Comparison of ENCODE assay signal across 30 cellular contexts in genomic region chr1:224872832-224873644, GRCh38. TPM values are rescaled to one million over a fixed set of nuclear protein-coding genes. Genes with fewer than 3 reads are reported as not detected.
DNase-seq lines count a peak whose midpoint lies in the region; ATAC-seq and TF ChIP-seq lines count a peak whose summit lies in the region.
"Had no signal": no experiment of that assay in that cellular context is flagged by ENCODE, and none has a peak within 500 bp of the region (broad histone marks: within the 10 kb centered on the region; RNA-seq: fewer than 3 reads in every experiment).

No MANE protein-coding gene starts in this region.

- in situ Hi-C loops in IMR-90 (cut with MboI; ENCODE audit: low sequenced_read_pairs), result no loop called here

- H2BK5ac ChIP-seq in IMR-90 (ENCODE audit: low read depth, low read length, poor library complexity, severe bottlenecking), result no peak overlapping the region

- no peak overlapping the region for H2BK120ac ChIP-seq in IMR-90 (ENCODE audit: low read depth, low read length)

- no peak overlapping the region for H2BK15ac ChIP-seq in IMR-90 (ENCODE audit: low read depth, low read length)

- TF ChIP-seq POLR2A in IMR-90 (IDR thresholded peaks at IDR 0.05; ENCODE audit: low read depth, low read length), result no peak

- intact Hi-C loops in IMR-90 (cut with micrococcal nuclease), result no loop called here
- intact Hi-C loops in upper lobe of right lung (cut with DNase I), result no loop called here

- H3K27ac ChIP-seq in IMR-90 (ENCODE audit: insufficient read depth, low read length) (no peak overlapping the region), endodermal cell (ENCODE audit: low read depth, low read length) (no peak overlapping the region), upper lobe of right lung (no peak overlapping the region)
- H3K27ac ChIP-seq: ascending aorta, BLaER1, neural progenitor cell, Peyer's patch, spleen, thoracic aorta, uterus had no signal

- H3K4me1 Mint-ChIP-seq in endodermal cell (peaks cover 11% of the 10 kb centered on the region), osteocyte (ENCODE audit: unreplicated experiment) (no peaks in the 10 kb centered on the region)
- H3K4me1 Mint-ChIP-seq: activated CD4-positive, alpha-beta T cell treated with anti-CD3 and anti-CD28 coated beads, Interleukin-2, amount 10 ng/mL, durations not matched to agents 24 days and 14 days; activated naive CD8-positive, alpha-beta T cell treated with anti-CD3 and anti-CD28 coated beads, Interleukin-2, amount 10 ng/mL, durations not matched to agents 7 days and 5 days; T-cell had no signal

- H4K5ac ChIP-seq in IMR-90 (ENCODE audit: low read depth, low read length), result no peak overlapping the region

- no peak overlapping the region for H2AK9ac ChIP-seq in IMR-90 (replicated peaks; ENCODE audit: low read depth, low read length, poor library complexity)

- H4K91ac ChIP-seq in IMR-90 (ENCODE audit: insufficient read depth, low read depth, low read length), result no peak overlapping the region

- WGBS in IMR-90 (ENCODE audit: extremely low coverage in 2 of 2, insufficient read length in 1 of 2), 2 experiments, result no CpG with 5 or more reads among the region's 4 CpGs
- 67 to 73% methylated on average over 4 of the region's 4 CpGs for WGBS in endodermal cell (ENCODE audit: insufficient coverage in 1 of 2, insufficient read length in 1 of 2), 2 experiments

- ATAC-seq in IMR-90 (ENCODE audit: low read depth) (peak; percentile 21; the same call in 1 of the 2 replicates), left lobe of liver (peak; percentile 28), upper lobe of right lung (peak; percentile 23), GM21786 (IDR thresholded peaks at IDR 0.05; ENCODE audit: unreplicated experiment) (no peak)
- ATAC-seq: right cardiac atrium, T-cell had no signal

- no peak overlapping the region for H2AK5ac ChIP-seq in IMR-90 (ENCODE audit: low read depth, low read length)

- H4K8ac ChIP-seq in IMR-90 (ENCODE audit: low read depth in 2 of 2, low read length in 2 of 2), result no peak overlapping the region

- POLR2A ChIA-PET in IMR-90 (lab: Charles Lee; ENCODE audit: unreplicated experiment), result no interaction called here

- H3K4me1 ChIP-seq in IMR-90 (ENCODE audit: control insufficient read depth, insufficient read depth, low read length) (no peaks in the 10 kb centered on the region; the same call in 1 of the 2 replicates), endodermal cell (ENCODE audit: control insufficient read depth, insufficient read depth, low read length) (no peaks in the 10 kb centered on the region), upper lobe of right lung (no peaks in the 10 kb centered on the region)
- H3K4me1 ChIP-seq: ascending aorta, BLaER1, HAP-1, neural progenitor cell, spleen, uterus had no signal

- H3K4me3 ChIP-seq in IMR-90 (ENCODE audit: insufficient read depth, low read depth, low read length), result no peak overlapping the region
- no peak overlapping the region for H3K4me3 ChIP-seq in endodermal cell (ENCODE audit: low read length)
- no peak overlapping the region for H3K4me3 ChIP-seq in upper lobe of right lung
- H3K4me3 ChIP-seq: ascending aorta, BLaER1, HAP-1, neural progenitor cell, Peyer's patch, spleen, thoracic aorta, uterus had no signal

- no peaks in the 10 kb centered on the region for H3K9me3 ChIP-seq in IMR-90 (ENCODE audit: control insufficient read depth, insufficient read depth, low read length)
- no peaks in the 10 kb centered on the region for H3K9me3 ChIP-seq in endodermal cell (ENCODE audit: control insufficient read depth, low read length)
- no peaks in the 10 kb centered on the region for H3K9me3 ChIP-seq in upper lobe of right lung
- H3K9me3 ChIP-seq: ascending aorta, BLaER1, HAP-1, Peyer's patch, spleen, thoracic aorta, uterus had no signal

- TF ChIP-seq CTCF in IMR-90 (conservative IDR thresholded peaks at IDR 0.05; ENCODE audit: low read depth, low read length) (no peak), endodermal cell (conservative IDR thresholded peaks at IDR 0.05) (no peak), upper lobe of right lung (IDR thresholded peaks at IDR 0.05) (no peak), osteocyte (IDR thresholded peaks at IDR 0.05) (no peak)

- H3K27me3 ChIP-seq in IMR-90 (ENCODE audit: control insufficient read depth, insufficient read depth, low read length) (peaks cover 10% of the 10 kb centered on the region), endodermal cell (ENCODE audit: control insufficient read depth, insufficient read depth, low read length, poor library complexity, severe bottlenecking) (no peaks in the 10 kb centered on the region), upper lobe of right lung (no peaks in the 10 kb centered on the region)
- H3K27me3 ChIP-seq: ascending aorta, BLaER1, neural progenitor cell, Peyer's patch, uterus had no signal

- DNase-seq in IMR-90 (no peak), endodermal cell (peak; percentile 52), left lobe of liver (ENCODE audit: low spot score) (no peak), upper lobe of right lung (no peak), osteocyte (ENCODE audit: extremely low spot score, unreplicated experiment) (no peak), SW 1271 (lab: John Stamatoyannopoulos, UW) (no peak)
- DNase-seq: activated CD4-positive, alpha-beta T cell treated with anti-CD3 and anti-CD28 coated beads, Interleukin-2, amount 10 ng/mL, durations not matched to agents 24 days and 14 days; activated effector memory CD4-positive, alpha-beta T cell treated with anti-CD3 and anti-CD28 coated beads, Interleukin-2, amount 50 U/mL, for 16 hours; activated naive CD8-positive, alpha-beta T cell treated with anti-CD3 and anti-CD28 coated beads, Interleukin-2, amount 10 ng/mL, durations not matched to agents 7 days and 5 days; activated T-cell treated with anti-CD3 and anti-CD28 coated beads, Interleukin-2, amount 50 U/mL, for 1 hour; cortex of kidney; effector memory CD4-positive, alpha-beta T cell; Kasumi-1; MV-4-11; NCI-H146; NCI-H748 treated with DMSO at 0.1 percent for 48 hours; Peyer's patch; right cardiac atrium; SIG-M5; spleen; stimulated activated CD8-positive, alpha-beta memory T cell treated with anti-CD3 and anti-CD28 coated beads, Interleukin-4, amount 100 ng/mL, for 48 hours; T-cell; uterus had no signal

- H4K20me1 ChIP-seq in IMR-90 (ENCODE audit: insufficient read depth, low read length), result no peaks in the 10 kb centered on the region
- H4K20me1 ChIP-seq: BLaER1 had no signal

- no peak overlapping the region for H3K56ac ChIP-seq in IMR-90 (ENCODE audit: extremely low read depth, insufficient read depth, low read length)

- H3K9ac ChIP-seq in IMR-90 (ENCODE audit: low read depth, low read length), result no peak overlapping the region
- no peak overlapping the region for H3K9ac ChIP-seq in endodermal cell (ENCODE audit: extremely low read depth, low read length, poor library complexity, severe bottlenecking)
- H3K9ac ChIP-seq: BLaER1, neural progenitor cell had no signal

- H3K79me1 ChIP-seq in IMR-90 (ENCODE audit: low read depth in 1 of 2, low read length in 2 of 2), result no peaks in the 10 kb centered on the region

- H2BK20ac ChIP-seq in IMR-90 (ENCODE audit: low read depth, low read length), result no peak overlapping the region

- TF ChIP-seq RAD21 in IMR-90 (IDR thresholded peaks at IDR 0.05; ENCODE audit: low read length), result no peak

- no peak overlapping the region for H3K14ac ChIP-seq in IMR-90 (replicated peaks; ENCODE audit: low read depth, low read length)

- H3K4me2 ChIP-seq in IMR-90 (ENCODE audit: low read depth, low read length), result no peak overlapping the region
- H3K4me2 ChIP-seq: BLaER1, neural progenitor cell had no signal

- H3K27ac Mint-ChIP-seq in endodermal cell (no peak overlapping the region), osteocyte (ENCODE audit: unreplicated experiment) (no peak overlapping the region)
- H3K27ac Mint-ChIP-seq: activated CD4-positive, alpha-beta T cell treated with anti-CD3 and anti-CD28 coated beads, Interleukin-2, amount 10 ng/mL, durations not matched to agents 24 days and 14 days; activated naive CD8-positive, alpha-beta T cell treated with anti-CD3 and anti-CD28 coated beads, Interleukin-2, amount 10 ng/mL, durations not matched to agents 7 days and 5 days; neural progenitor cell; stimulated activated naive CD8-positive, alpha-beta T cell treated with anti-CD3 and anti-CD28 coated beads, Interleukin-15, Interleukin-2, amounts not matched to agents 100 ng/mL and 50 ng/mL, for 24 hours; T-cell had no signal

- H3K23ac ChIP-seq in IMR-90 (ENCODE audit: low read depth, low read length), result no peak overlapping the region

- BruUV-seq in IMR-90 (replicated peaks; lab: Mats Ljungman, UMichigan), result no TSS peak

- dilution Hi-C loops in IMR-90 (cut with HindIII; ENCODE audit: low sequenced_read_pairs, unreplicated experiment), result no loop called here

- H3K18ac ChIP-seq in IMR-90 (ENCODE audit: low read depth, low read length), result no peak overlapping the region

- H3K27me3 Mint-ChIP-seq in endodermal cell (ENCODE audit: insufficient read depth) (no peaks in the 10 kb centered on the region), osteocyte (ENCODE audit: unreplicated experiment) (peaks cover 18% of the 10 kb centered on the region)

- CTCF ChIA-PET in IMR-90 (lab: Yijun Ruan, JAX), result interaction anchor here (1.2 to 1.3 kb wide), 2 partner anchors 9 to 50 kb away, joined by 3 to 6 read pairs; no protein-coding TSS in a partner anchor

- H2AFZ ChIP-seq in IMR-90 (replicated peaks; ENCODE audit: low read length, poor library complexity), result no peak overlapping the region
- H2AFZ ChIP-seq: neural progenitor cell had no signal

- H3K4me3 Mint-ChIP-seq in endodermal cell, result no peak overlapping the region
- H3K4me3 Mint-ChIP-seq in osteocyte (ENCODE audit: unreplicated experiment), result no peak overlapping the region
- H3K4me3 Mint-ChIP-seq: activated CD4-positive, alpha-beta T cell treated with anti-CD3 and anti-CD28 coated beads, Interleukin-2, amount 10 ng/mL, durations not matched to agents 24 days and 14 days; activated naive CD8-positive, alpha-beta T cell treated with anti-CD3 and anti-CD28 coated beads, Interleukin-2, amount 10 ng/mL, durations not matched to agents 7 days and 5 days; neural progenitor cell; stimulated activated naive CD8-positive, alpha-beta T cell treated with anti-CD3 and anti-CD28 coated beads, Interleukin-15, Interleukin-2, amounts not matched to agents 100 ng/mL and 50 ng/mL, for 24 hours; T-cell had no signal

- H3K9me3 Mint-ChIP-seq in endodermal cell (no peaks in the 10 kb centered on the region), osteocyte (ENCODE audit: unreplicated experiment) (no peaks in the 10 kb centered on the region)
- H3K9me3 Mint-ChIP-seq: activated CD4-positive, alpha-beta T cell treated with anti-CD3 and anti-CD28 coated beads, Interleukin-2, amount 10 ng/mL, durations not matched to agents 24 days and 14 days; activated naive CD8-positive, alpha-beta T cell treated with anti-CD3 and anti-CD28 coated beads, Interleukin-2, amount 10 ng/mL, durations not matched to agents 7 days and 5 days; stimulated activated naive CD8-positive, alpha-beta T cell treated with anti-CD3 and anti-CD28 coated beads, Interleukin-15, Interleukin-2, amounts not matched to agents 100 ng/mL and 50 ng/mL, for 24 hours; T-cell had no signal

- no peaks in the 10 kb centered on the region; the same call in 1 of the 2 replicates for H3K9me1 ChIP-seq in IMR-90 (ENCODE audit: insufficient read depth, low read length)

- H3K36me3 ChIP-seq in IMR-90 (ENCODE audit: control insufficient read depth, insufficient read depth, low read length), result no peaks in the 10 kb centered on the region
- H3K36me3 ChIP-seq in endodermal cell (ENCODE audit: control insufficient read depth, insufficient read depth, low read length), result no peaks in the 10 kb centered on the region
- H3K36me3 ChIP-seq in upper lobe of right lung, result no peaks in the 10 kb centered on the region
- H3K36me3 ChIP-seq: ascending aorta, BLaER1, HAP-1, neural progenitor cell, Peyer's patch, spleen, thoracic aorta, uterus had no signal

- H3K4ac ChIP-seq in IMR-90 (ENCODE audit: low read depth, low read length), result no peak overlapping the region

- H3K36me3 Mint-ChIP-seq in endodermal cell (ENCODE audit: low read depth) (no peaks in the 10 kb centered on the region), osteocyte (ENCODE audit: unreplicated experiment) (no peaks in the 10 kb centered on the region)
- H3K36me3 Mint-ChIP-seq: activated naive CD8-positive, alpha-beta T cell treated with anti-CD3 and anti-CD28 coated beads, Interleukin-2, amount 10 ng/mL, durations not matched to agents 7 days and 5 days; neural progenitor cell; T-cell had no signal

RNA-seq across cellular contexts. Expression of gene DNAH14, which starts 56.4 kb away (rescaled TPM):
- 2.7 and 9.2 TPM in 2 replicates for total RNA-seq in IMR-90 (2012; rRNA removed)
- 2.8 and 3.6 TPM in 2 replicates for polyA plus RNA-seq in IMR-90 (2012; rRNA removed)
- polyA plus RNA-seq in IMR-90 (2012; cell fraction: cytosol; rRNA removed), result 0.28 and 0.40 TPM in 2 replicates
- 0.51 and 4.7 TPM in 2 replicates for polyA plus RNA-seq in IMR-90 (2012; cell fraction: nucleus; rRNA removed; ENCODE audit: low replicate concordance)
- 10 to 100 TPM; 36.6 to 41.6 TPM for total RNA-seq in endodermal cell
- 40.1 TPM for polyA plus RNA-seq in endodermal cell (2013, experiment 1 of 2)
- polyA plus RNA-seq in endodermal cell (2013, experiment 2 of 2), result 44.8 TPM
- total RNA-seq in left lobe of liver, result 5.9 TPM
- 14.9 TPM for total RNA-seq in upper lobe of right lung
- 14.3 and 15.4 TPM in 2 replicates for total RNA-seq in osteocyte
- total RNA-seq: activated CD4-positive, alpha-beta T cell treated with anti-CD3 and anti-CD28 coated beads, Interleukin-2, amount 10 ng/mL, durations not matched to agents 24 days and 14 days; activated naive CD8-positive, alpha-beta T cell treated with anti-CD3 and anti-CD28 coated beads, Interleukin-2, amount 10 ng/mL, durations not matched to agents 7 days and 5 days had no signal
